In genomic region chr13:82654851-82655517, GRCh38 we compare ENCODE assay signal across 1 cellular context.
TF ChIP-seq lines count a peak whose summit lies in the region.

No MANE protein-coding gene starts in this region.

TF ChIP-seq in SK-N-SH, 30 proteins besides CTCF, POLR2A, EP300 and RAD21 (continued from another document):
- TF ChIP-seq REST (IDR thresholded peaks at IDR 0.05; ENCODE audit: low read depth, low read length) (no peak), FOSL2 (IDR thresholded peaks at IDR 0.05; ENCODE audit: borderline replicate concordance, low read depth) (no peak), RCOR1 (IDR thresholded peaks at IDR 0.05; ENCODE audit: low read length) (no peak)
